Comparison of ENCODE assay signal across 15 cellular contexts in genomic region chr11:65297026-65297667, GRCh38. TPM values are rescaled to one million over a fixed set of nuclear protein-coding genes. Genes with fewer than 3 reads are reported as not detected.
A peak's percentile ranks its signal among the peaks of the same experiment; 100 is the strongest.
DNase-seq lines count a peak whose midpoint lies in the region; ATAC-seq, FAIRE-seq and TF ChIP-seq lines count a peak whose summit lies in the region.
"Had no signal": no experiment of that assay in that cellular context is flagged by ENCODE, and none has a peak within 500 bp of the region (broad histone marks: within the 10 kb centered on the region; RNA-seq: fewer than 3 reads in every experiment).

No MANE protein-coding gene starts in this region.

- TF ChIP-seq POLR2A in sigmoid colon (IDR thresholded peaks at IDR 0.05), result no peak
- TF ChIP-seq POLR2A in vagina (IDR thresholded peaks at IDR 0.05), result no peak

- DNase-seq in Right ventricle myocardium superior (peak; percentile 60), Right ventricle myocardium inferior (ENCODE audit: missing footprints) (no peak), kidney (peak; percentile 84), sigmoid colon (peak; percentile 85), vagina (ENCODE audit: extremely low spot score in 2 of 2) (no peak), KBM-7 (no peak), SW480 (ENCODE audit: low spot score) (no peak)
- DNase-seq: 8988T; activated CD8-positive, alpha-beta memory T cell treated with anti-CD3 and anti-CD28 coated beads, Interleukin-2, amount 50 U/mL, for 48 hours; Karpas-422; NCI-H1105 treated with DMSO at 0.1 percent for 48 hours; NCI-H345 had no signal

- H3K36me3 ChIP-seq in kidney (ENCODE audit: control insufficient read depth in 1 of 2, insufficient read depth in 2 of 2, low read length in 2 of 2) (peaks cover 0 to 3% of the 10 kb centered on the region in 2 donors), sigmoid colon (no peaks in the 10 kb centered on the region), vagina (peaks cover 0 to 6% of the 10 kb centered on the region in 2 donors)

- no peak for TF ChIP-seq EP300 in sigmoid colon (IDR thresholded peaks at IDR 0.05)

- FAIRE-seq in kidney (lab: Jason Lieb, UNC), result no peak
- FAIRE-seq: H54 had no signal

- H3K9me3 ChIP-seq in kidney (ENCODE audit: control insufficient read depth in 1 of 2, low read length in 2 of 2) (no peaks in the 10 kb centered on the region), sigmoid colon (no peaks in the 10 kb centered on the region), vagina (no peaks in the 10 kb centered on the region)

- no peaks in the 10 kb centered on the region for H3K27me3 ChIP-seq in sigmoid colon
- no peaks in the 10 kb centered on the region for H3K27me3 ChIP-seq in vagina

- WGBS in sigmoid colon, 2 donors, result 83 to 91% methylated on average over 12 of the region's 12 CpGs

- H3K27ac ChIP-seq in kidney (ENCODE audit: low read depth in 2 of 2, low read length in 2 of 2) (peak overlapping the region in 1 of 2 donors; percentile 47), sigmoid colon (peak overlapping the region; percentile 89 to 95 (median 94)), vagina (peak overlapping the region; percentile 82)

- intact Hi-C loops in Right ventricle myocardium superior (cut with DNase I) (no loop called here), Right ventricle myocardium inferior (cut with DNase I) (no loop called here), kidney (cut with DNase I) (no loop called here), sigmoid colon (cut with DNase I) (loop anchor here (10.0 kb wide), 1 partner anchor 208 kb away; no protein-coding TSS in a partner anchor), vagina (cut with DNase I) (no loop called here)

- in situ Hi-C loops in KBM-7 (cut with MboI; ENCODE audit: low pct_unique_long_range_greater_than_20kb, low sequenced_read_pairs), result no loop called here

- H3K4me1 ChIP-seq in kidney (ENCODE audit: control insufficient read depth in 1 of 2, insufficient read depth in 1 of 2, low read depth in 1 of 2, low read length in 2 of 2), result peaks cover 5 to 39% of the 10 kb centered on the region in 2 donors
- peaks cover 0 to 100% (median 99%) of the 10 kb centered on the region in 4 donors for H3K4me1 ChIP-seq in sigmoid colon
- H3K4me1 ChIP-seq in vagina, result peaks cover 91% of the 10 kb centered on the region

- no peak overlapping the region for H3K9ac ChIP-seq in kidney (ENCODE audit: low read length in 2 of 2)

- ATAC-seq in Right ventricle myocardium superior (ENCODE audit: poor library complexity), result no peak
- ATAC-seq in Right ventricle myocardium inferior, result no peak
- ATAC-seq in GM21786 (IDR thresholded peaks at IDR 0.05; ENCODE audit: unreplicated experiment), result no peak

- H3K4me3 ChIP-seq in kidney (ENCODE audit: low read length in 2 of 2) (no peak overlapping the region), sigmoid colon (no peak overlapping the region), vagina (no peak overlapping the region)

- TF ChIP-seq CTCF in kidney (IDR thresholded peaks at IDR 0.05; ENCODE audit: borderline replicate concordance, extremely low read depth, insufficient read depth) (no peak), sigmoid colon (IDR thresholded peaks at IDR 0.05) (no peak), vagina (IDR thresholded peaks at IDR 0.05) (no peak)

RNA-seq across cellular contexts. Expression of gene CDC42EP2, which starts 17.5 kb away (rescaled TPM):
- total RNA-seq in Right ventricle myocardium superior, result 14.0 TPM
- total RNA-seq in Right ventricle myocardium inferior, result 16.7 TPM
- total RNA-seq in kidney, result 13.7 TPM
- 19.4 TPM for polyA plus RNA-seq in kidney (ENCODE audit: insufficient read depth, low read depth, low replicate concordance)
- total RNA-seq in sigmoid colon, result 10 to 100 TPM; 11.0 to 29.1 (median 16.5) TPM
- polyA plus RNA-seq in sigmoid colon, result 10 to 100 TPM in 2 of 3 donors, 1 to 10 TPM in 1; 8.8 to 15.0 (median 11.4) TPM
- total RNA-seq in vagina, result 27.7 TPM

RNA-seq across cellular contexts. Expression of gene POLA2, which starts 35.4 kb away (rescaled TPM):
- total RNA-seq in Right ventricle myocardium superior, result 4.9 TPM
- total RNA-seq in Right ventricle myocardium inferior, result 2.9 TPM
- 6.5 TPM for total RNA-seq in kidney
- 13.6 TPM for polyA plus RNA-seq in kidney (ENCODE audit: insufficient read depth, low read depth, low replicate concordance)
- total RNA-seq in sigmoid colon, result 1 to 10 TPM; 3.6 to 8.8 (median 4.8) TPM
- 10 to 100 TPM in 1 of 3 donors, 1 to 10 TPM in 2; 4.6 to 13.4 (median 5.4) TPM for polyA plus RNA-seq in sigmoid colon
- 9.6 TPM for total RNA-seq in vagina

RNA-seq across cellular contexts. Expression of gene DPF2, which starts 36.5 kb away (rescaled TPM):
- total RNA-seq in Right ventricle myocardium superior, result 49.3 TPM
- total RNA-seq in Right ventricle myocardium inferior, result 51.6 TPM
- 58.5 TPM for total RNA-seq in kidney
- 25.9 TPM for polyA plus RNA-seq in kidney (ENCODE audit: insufficient read depth, low read depth, low replicate concordance)
- total RNA-seq in sigmoid colon, result 10 to 100 TPM; 28.5 to 51.2 (median 40.5) TPM
- 10 to 100 TPM; 13.8 to 25.4 (median 14.1) TPM for polyA plus RNA-seq in sigmoid colon
- 33.1 TPM for total RNA-seq in vagina

RNA-seq across cellular contexts. Expression of gene TIGD3, which starts 57.4 kb away (rescaled TPM):
- total RNA-seq in Right ventricle myocardium superior, result 1.0 TPM
- 0.54 TPM for total RNA-seq in Right ventricle myocardium inferior
- total RNA-seq in kidney, result 0.19 TPM
- 0.95 TPM for polyA plus RNA-seq in kidney (ENCODE audit: insufficient read depth, low read depth, low replicate concordance)
- total RNA-seq in sigmoid colon, result under 1 TPM in 3 of 4 donors, not detected in 1; 0.14 to 0.36 (median 0.33) TPM
- polyA plus RNA-seq in sigmoid colon, result under 1 TPM in 2 of 3 donors, not detected in 1; 0.69 to 0.96 TPM
- not detected for total RNA-seq in vagina
- total RNA-seq: subcutaneous adipose tissue had no signal

Comparison
In these comparisons a context has a peak if more than half of its experiments do, and no peak if none do; other contexts are left out.
1. DNase-seq: peak in Right ventricle myocardium superior (single experiment), kidney (single experiment) and sigmoid colon (single experiment); none in Right ventricle myocardium inferior (single experiment), vagina (0 of 2), KBM-7 (single experiment) and SW480 (single experiment).